17 cellular contexts compared by ENCODE assay signal in the genomic region with DNA sequence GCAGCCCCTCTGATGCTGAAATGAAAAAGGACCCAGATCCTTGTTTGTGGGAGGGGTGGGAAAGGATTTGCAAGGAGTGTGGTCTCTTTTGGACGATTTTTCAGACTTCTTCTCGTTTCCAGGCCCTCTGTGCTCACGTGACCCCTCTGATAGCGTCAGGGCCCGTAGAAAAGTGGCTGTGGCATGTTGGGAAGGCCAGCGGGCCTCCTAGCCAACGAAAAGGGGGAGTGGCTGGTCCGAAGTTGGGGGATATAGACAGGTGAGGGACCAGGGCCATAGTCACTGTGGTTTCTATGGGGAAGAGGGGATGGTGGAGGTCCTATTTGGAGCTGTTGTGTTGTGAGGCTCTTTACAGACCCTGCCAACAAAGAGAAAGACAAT. TPM values are rescaled to one million over a fixed set of nuclear protein-coding genes. Genes with fewer than 3 reads are reported as not detected.
DNase-seq lines count a peak whose midpoint lies in the region; ATAC-seq, FAIRE-seq and TF ChIP-seq lines count a peak whose summit lies in the region.
"Had no signal": no experiment of that assay in that cellular context is flagged by ENCODE, and none has a peak within 500 bp of the region (broad histone marks: within the 10 kb centered on the region; RNA-seq: fewer than 3 reads in every experiment).

No MANE protein-coding gene starts in this region.

- WGBS in gastroesophageal sphincter (ENCODE audit: low coverage in 1 of 2), 2 donors: 67% methylated on average over 7 of the region's 8 CpGs; no CpG with 5 or more reads in 1 of the 2 donors

- no peak for TF ChIP-seq EP300 in gastroesophageal sphincter (IDR thresholded peaks at IDR 0.05)

- POLR2A ChIA-PET in activated CD4-positive, alpha-beta memory T cell treated with anti-CD3 and anti-CD28 coated beads for 36 hours (lab: Charles Lee): no interaction called here

- peak overlapping the region in 3 of 4 donors; percentile 31 to 61 (median 57) for H3K27ac ChIP-seq in gastroesophageal sphincter

- no peak for FAIRE-seq in frontal cortex (lab: Jason Lieb, UNC)
- FAIRE-seq: bronchial epithelial cell had no signal

- no peak overlapping the region for H3K4me3 Mint-ChIP-seq in activated naive CD4-positive, alpha-beta T cell treated with anti-CD3 and anti-CD28 coated beads for 36 hours
- H3K4me3 Mint-ChIP-seq in activated CD4-positive, alpha-beta memory T cell treated with anti-CD3 and anti-CD28 coated beads for 36 hours: peak overlapping the region; percentile 6
- H3K4me3 Mint-ChIP-seq in stimulated activated naive B cell treated with anti-CD40 and anti-IgM and Interleukin-4, amounts not matched to agents 10 μg/mL and 1 μg/mL and 100 μg/mL, for 72 hours: peak overlapping the region in 1 of 2 donors; percentile 4
- H3K4me3 Mint-ChIP-seq in progenitor cell of endocrine pancreas (ENCODE audit: low read depth): no peak overlapping the region
- H3K4me3 Mint-ChIP-seq: T-helper 1 cell treated with Interleukin-12 subunit alpha and Interleukin-12 subunit beta and Interleukin-4 antibody, amounts not matched to agents 30 μg/mL and 1 μg/mL, for 36 hours had no signal

- peaks cover 2% of the 10 kb centered on the region for H3K36me3 Mint-ChIP-seq in activated naive CD4-positive, alpha-beta T cell treated with anti-CD3 and anti-CD28 coated beads for 36 hours (ENCODE audit: low read depth)
- peaks cover 1% of the 10 kb centered on the region for H3K36me3 Mint-ChIP-seq in activated CD4-positive, alpha-beta memory T cell treated with anti-CD3 and anti-CD28 coated beads for 36 hours
- H3K36me3 Mint-ChIP-seq in stimulated activated naive B cell treated with anti-CD40 and anti-IgM and Interleukin-4, amounts not matched to agents 10 μg/mL and 1 μg/mL and 100 μg/mL, for 72 hours: peaks cover 32 to 61% of the 10 kb centered on the region in 2 donors
- H3K36me3 Mint-ChIP-seq in progenitor cell of endocrine pancreas (ENCODE audit: insufficient read depth): no peaks in the 10 kb centered on the region
- H3K36me3 Mint-ChIP-seq: naive thymus-derived CD8-positive, alpha-beta T cell had no signal

- TF ChIP-seq CTCF in gastroesophageal sphincter (IDR thresholded peaks at IDR 0.05): no peak
- no peak for TF ChIP-seq CTCF in progenitor cell of endocrine pancreas (IDR thresholded peaks at IDR 0.05; ENCODE audit: unreplicated experiment)

- intact Hi-C loops in activated naive CD4-positive, alpha-beta T cell treated with anti-CD3 and anti-CD28 coated beads for 36 hours (cut with micrococcal nuclease): no loop called here
- intact Hi-C loops in activated CD4-positive, alpha-beta memory T cell treated with anti-CD3 and anti-CD28 coated beads for 36 hours (cut with micrococcal nuclease): no loop called here

- peaks cover 0 to 67% (median 6%) of the 10 kb centered on the region in 3 donors for H3K4me1 ChIP-seq in gastroesophageal sphincter

- TF ChIP-seq POLR2A in gastroesophageal sphincter (IDR thresholded peaks at IDR 0.05): no peak

- no peak for ATAC-seq in gastroesophageal sphincter
- no peak for ATAC-seq in stimulated activated naive B cell treated with anti-CD40 and anti-IgM and Interleukin-4, amounts not matched to agents 10 μg/mL and 1 μg/mL and 100 μg/mL, for 72 hours (replicated peaks)
- ATAC-seq: left colon had no signal

- CTCF ChIA-PET in activated naive CD4-positive, alpha-beta T cell treated with anti-CD3 and anti-CD28 coated beads for 36 hours (lab: Charles Lee): no interaction called here
- CTCF ChIA-PET in activated CD4-positive, alpha-beta memory T cell treated with anti-CD3 and anti-CD28 coated beads for 36 hours (lab: Charles Lee): interaction anchor here (1.2 kb wide), 1 partner anchor 37 kb away, joined by 3 read pairs; no protein-coding TSS in a partner anchor

- peaks cover 12% of the 10 kb centered on the region for H3K27me3 Mint-ChIP-seq in activated naive CD4-positive, alpha-beta T cell treated with anti-CD3 and anti-CD28 coated beads for 36 hours (ENCODE audit: low read depth)
- H3K27me3 Mint-ChIP-seq in activated CD4-positive, alpha-beta memory T cell treated with anti-CD3 and anti-CD28 coated beads for 36 hours: peaks cover under 1% of the 10 kb centered on the region
- no peaks in the 10 kb centered on the region for H3K27me3 Mint-ChIP-seq in stimulated activated naive B cell treated with anti-CD40 and anti-IgM and Interleukin-4, amounts not matched to agents 10 μg/mL and 1 μg/mL and 100 μg/mL, for 72 hours
- H3K27me3 Mint-ChIP-seq in progenitor cell of endocrine pancreas: peaks cover 18% of the 10 kb centered on the region

- no peaks in the 10 kb centered on the region for H3K36me3 ChIP-seq in gastroesophageal sphincter
- H3K36me3 ChIP-seq: MG63, right lobe of liver had no signal

- H3K4me1 Mint-ChIP-seq in activated naive CD4-positive, alpha-beta T cell treated with anti-CD3 and anti-CD28 coated beads for 36 hours (ENCODE audit: low read depth): peaks cover 26% of the 10 kb centered on the region
- H3K4me1 Mint-ChIP-seq in activated CD4-positive, alpha-beta memory T cell treated with anti-CD3 and anti-CD28 coated beads for 36 hours (ENCODE audit: low read depth): peaks cover 52% of the 10 kb centered on the region
- peaks cover 53 to 70% of the 10 kb centered on the region in 2 donors for H3K4me1 Mint-ChIP-seq in stimulated activated naive B cell treated with anti-CD40 and anti-IgM and Interleukin-4, amounts not matched to agents 10 μg/mL and 1 μg/mL and 100 μg/mL, for 72 hours
- H3K4me1 Mint-ChIP-seq in progenitor cell of endocrine pancreas (ENCODE audit: low read depth): peaks cover 8% of the 10 kb centered on the region

- peak overlapping the region; percentile 53 for H3K27ac Mint-ChIP-seq in activated naive CD4-positive, alpha-beta T cell treated with anti-CD3 and anti-CD28 coated beads for 36 hours
- peak overlapping the region; percentile 86 for H3K27ac Mint-ChIP-seq in activated CD4-positive, alpha-beta memory T cell treated with anti-CD3 and anti-CD28 coated beads for 36 hours
- H3K27ac Mint-ChIP-seq in stimulated activated naive B cell treated with anti-CD40 and anti-IgM and Interleukin-4, amounts not matched to agents 10 μg/mL and 1 μg/mL and 100 μg/mL, for 72 hours: peak overlapping the region; percentile 82
- no peak overlapping the region for H3K27ac Mint-ChIP-seq in progenitor cell of endocrine pancreas

- no peaks in the 10 kb centered on the region for H3K27me3 ChIP-seq in gastroesophageal sphincter
- H3K27me3 ChIP-seq: MG63, right lobe of liver had no signal

- H3K4me3 ChIP-seq in gastroesophageal sphincter: no peak overlapping the region
- H3K4me3 ChIP-seq: MG63, right lobe of liver had no signal

- H3K9me3 ChIP-seq in gastroesophageal sphincter: no peaks in the 10 kb centered on the region
- H3K9me3 ChIP-seq: MG63, right lobe of liver had no signal

- H3K9me3 Mint-ChIP-seq in activated naive CD4-positive, alpha-beta T cell treated with anti-CD3 and anti-CD28 coated beads for 36 hours: no peaks in the 10 kb centered on the region
- no peaks in the 10 kb centered on the region for H3K9me3 Mint-ChIP-seq in activated CD4-positive, alpha-beta memory T cell treated with anti-CD3 and anti-CD28 coated beads for 36 hours
- H3K9me3 Mint-ChIP-seq in stimulated activated naive B cell treated with anti-CD40 and anti-IgM and Interleukin-4, amounts not matched to agents 10 μg/mL and 1 μg/mL and 100 μg/mL, for 72 hours: no peaks in the 10 kb centered on the region
- H3K9me3 Mint-ChIP-seq in progenitor cell of endocrine pancreas (ENCODE audit: low read depth): no peaks in the 10 kb centered on the region
- H3K9me3 Mint-ChIP-seq: naive thymus-derived CD8-positive, alpha-beta T cell; T-helper 1 cell treated with Interleukin-12 subunit alpha and Interleukin-12 subunit beta and Interleukin-4 antibody, amounts not matched to agents 30 μg/mL and 1 μg/mL, for 36 hours had no signal

- no peak for DNase-seq in activated naive CD4-positive, alpha-beta T cell treated with anti-CD3 and anti-CD28 coated beads for 36 hours
- no peak for DNase-seq in activated naive CD4-positive, alpha-beta T cell treated with Interleukin-2 at 50 U/mL for 16 hours
- DNase-seq in activated CD4-positive, alpha-beta memory T cell treated with anti-CD3 and anti-CD28 coated beads for 36 hours: no peak
- DNase-seq in stimulated activated naive B cell treated with anti-CD40 and anti-IgM and Interleukin-4, amounts not matched to agents 10 μg/mL and 1 μg/mL and 100 μg/mL, for 72 hours: no peak
- no peak for DNase-seq in SHP77 (lab: John Stamatoyannopoulos, UW)
- DNase-seq in progenitor cell of endocrine pancreas (ENCODE audit: low spot score, unreplicated experiment): no peak
- DNase-seq in frontal cortex (ENCODE audit: low spot score in 2 of 2): no peak
- DNase-seq: left colon; MG63; naive thymus-derived CD8-positive, alpha-beta T cell; NCI-H2081 treated with DMSO at 0.1 percent for 48 hours; NCI-H82; right lobe of liver; stimulated activated CD4-positive, alpha-beta T cell treated with anti-CD3 and anti-CD28 coated beads, Interleukin-4, amount 100 ng/mL, for 4 hours had no signal

RNA-seq across cellular contexts. Expression of gene PARVB, which starts 6.6 kb away (rescaled TPM):
- 10 to 100 TPM; 37.2 to 37.6 TPM for total RNA-seq in activated naive CD4-positive, alpha-beta T cell treated with anti-CD3 and anti-CD28 coated beads for 36 hours
- total RNA-seq in activated CD4-positive, alpha-beta memory T cell treated with anti-CD3 and anti-CD28 coated beads for 36 hours: 10 to 100 TPM; 77.8 to 82.8 TPM
- total RNA-seq in gastroesophageal sphincter (10 to 100 TPM; 32.1 to 61.9 (median 41.9) TPM), progenitor cell of endocrine pancreas (10.6 and 11.8 TPM in 2 replicates), frontal cortex (5.7 TPM)
